18 cellular contexts compared by ENCODE assay signal in genomic region chr14:93496856-93497255, GRCh38.
A peak's percentile ranks its signal among the peaks of the same experiment; 100 is the strongest.
DNase-seq lines count a peak whose midpoint lies in the region; ATAC-seq, FAIRE-seq and TF ChIP-seq lines count a peak whose summit lies in the region.
"Had no signal": no experiment of that assay in that cellular context is flagged by ENCODE, and none has a peak within 500 bp of the region (broad histone marks: within the 10 kb centered on the region; RNA-seq: fewer than 3 reads in every experiment).

No MANE protein-coding gene starts in this region.

- H3K79me2 ChIP-seq in GM23248 (ENCODE audit: insufficient read depth): no peaks in the 10 kb centered on the region
- H3K79me2 ChIP-seq in neural cell (replicated peaks; ENCODE audit: insufficient read depth, low read length): no peaks in the 10 kb centered on the region

- ATAC-seq in naive thymus-derived CD8-positive, alpha-beta T cell: no peak
- ATAC-seq in activated naive CD8-positive, alpha-beta T cell treated with anti-CD3 and anti-CD28 coated beads, Interleukin-2, amount 50 U/mL, for 24 hours: no peak

- TF ChIP-seq EP300 in neural cell (conservative IDR thresholded peaks at IDR 0.05; ENCODE audit: poor library complexity, severe bottlenecking): no peak

- peak; percentile 74 for FAIRE-seq in islet of Langerhans (lab: Jason Lieb, UNC)
- FAIRE-seq: G401.6, GM12891 had no signal

- H3K36me3 ChIP-seq in GM23248 (ENCODE audit: low read depth) (no peaks in the 10 kb centered on the region), neural cell (ENCODE audit: insufficient read depth, low read length) (peaks cover 19% of the 10 kb centered on the region)

- no peaks in the 10 kb centered on the region for H3F3A ChIP-seq in GM23248 (ENCODE audit: insufficient read depth)
- H3F3A ChIP-seq in neural cell (ENCODE audit: insufficient read depth, low read length, poor library complexity, severe bottlenecking): no peaks in the 10 kb centered on the region

- H3K4me3 Mint-ChIP-seq in naive thymus-derived CD8-positive, alpha-beta T cell: no peak overlapping the region
- H3K4me3 Mint-ChIP-seq in activated naive CD8-positive, alpha-beta T cell treated with anti-CD3 and anti-CD28 coated beads, Interleukin-2, amount 50 U/mL, for 24 hours: no peak overlapping the region
- H3K4me3 Mint-ChIP-seq: B cell; CD4-positive, alpha-beta T cell; IgD-negative memory B cell had no signal

- H3K9ac ChIP-seq in GM23248 (no peak overlapping the region), neural cell (ENCODE audit: low read length) (no peak overlapping the region)

- H3K9me2 ChIP-seq in GM23248 (ENCODE audit: insufficient read depth) (no peaks in the 10 kb centered on the region), neural cell (ENCODE audit: insufficient read depth, low read length) (no peaks in the 10 kb centered on the region)

- H3K27me3 ChIP-seq in GM23248 (replicated peaks; ENCODE audit: insufficient read depth) (no peaks in the 10 kb centered on the region), neural cell (ENCODE audit: insufficient read depth, low read depth, low read length) (no peaks in the 10 kb centered on the region)

- DNase-seq in GM23248 (peak; percentile 3), astrocyte of the hippocampus (ENCODE audit: low read depth, low spot score) (peak; percentile 1), AG08396 (ENCODE audit: low spot score) (no peak)
- no peak for DNase-seq in naive thymus-derived CD8-positive, alpha-beta T cell
- DNase-seq in activated naive CD8-positive, alpha-beta T cell treated with anti-CD3 and anti-CD28 coated beads, Interleukin-2, amount 50 U/mL, for 24 hours: no peak
- no peak for DNase-seq in activated CD4-positive, CD25-positive, alpha-beta regulatory T cell (lab: John Stamatoyannopoulos, UW)
- DNase-seq: ACHN; C1 segment of cervical spinal cord; Calu3; CD4-positive, alpha-beta T cell; DMS 273 treated with DMSO at 0.1 percent for 48 hours; H7 had no signal

- no peaks in the 10 kb centered on the region for H3K9me3 ChIP-seq in GM23248 (ENCODE audit: low read depth)
- H3K9me3 ChIP-seq in neural cell (ENCODE audit: low read length): no peaks in the 10 kb centered on the region

- 33 to 35% methylated on average over 2 of the region's 2 CpGs for WGBS in GM23248 (ENCODE audit: low coverage in 1 of 2, low lambda C conversion rate in 2 of 2, missing lambda C conversion rate in 2 of 2), 2 experiments

- H2AFZ ChIP-seq in GM23248 (no peak overlapping the region), neural cell (ENCODE audit: low read depth, low read length) (no peak overlapping the region)

- peaks cover 0 to 12% (median 0%) of the 10 kb centered on the region in 9 donors for H3K9me3 Mint-ChIP-seq in naive thymus-derived CD8-positive, alpha-beta T cell
- no peaks in the 10 kb centered on the region for H3K9me3 Mint-ChIP-seq in activated naive CD8-positive, alpha-beta T cell treated with anti-CD3 and anti-CD28 coated beads, Interleukin-2, amount 50 U/mL, for 24 hours

- POLR2A ChIA-PET in naive thymus-derived CD8-positive, alpha-beta T cell (lab: Charles Lee): no interaction called here

- TF ChIP-seq RAD21 in neural cell (conservative IDR thresholded peaks at IDR 0.05): no peak

- TF ChIP-seq CTCF in neural cell (IDR thresholded peaks at IDR 0.05; ENCODE audit: poor library complexity, severe bottlenecking): no peak

- H3K4me3 ChIP-seq in GM23248 (no peak overlapping the region), neural cell (ENCODE audit: low read length) (no peak overlapping the region)

- H3K27me3 Mint-ChIP-seq in naive thymus-derived CD8-positive, alpha-beta T cell: peaks cover 8 to 18% (median 13%) of the 10 kb centered on the region in 5 donors
- peaks cover 5% of the 10 kb centered on the region for H3K27me3 Mint-ChIP-seq in activated naive CD8-positive, alpha-beta T cell treated with anti-CD3 and anti-CD28 coated beads, Interleukin-2, amount 50 U/mL, for 24 hours
- H3K27me3 Mint-ChIP-seq: B cell, IgD-negative memory B cell had no signal

- H3K27ac ChIP-seq in GM23248 (no peak overlapping the region), neural cell (ENCODE audit: low read length) (peak overlapping the region; percentile 42)

- in situ Hi-C loops in GM23248 (cut with MboI): no loop called here

- H3K4me1 ChIP-seq in GM23248 (ENCODE audit: insufficient read depth): no peaks in the 10 kb centered on the region

- H4K20me1 ChIP-seq in GM23248 (ENCODE audit: insufficient read depth) (no peaks in the 10 kb centered on the region), neural cell (ENCODE audit: insufficient read depth) (no peaks in the 10 kb centered on the region)

- H3K27ac Mint-ChIP-seq in naive thymus-derived CD8-positive, alpha-beta T cell: peak overlapping the region in 1 of 10 donors; percentile 67
- H3K27ac Mint-ChIP-seq in activated naive CD8-positive, alpha-beta T cell treated with anti-CD3 and anti-CD28 coated beads, Interleukin-2, amount 50 U/mL, for 24 hours: no peak overlapping the region
- H3K27ac Mint-ChIP-seq: B cell; CD4-positive, alpha-beta T cell; IgD-negative memory B cell had no signal

- H3K4me2 ChIP-seq in GM23248 (ENCODE audit: unreplicated experiment) (no peak overlapping the region), neural cell (ENCODE audit: low read length) (no peak overlapping the region)

- H3K4me1 Mint-ChIP-seq in naive thymus-derived CD8-positive, alpha-beta T cell: peaks cover 0 to 3% (median 0%) of the 10 kb centered on the region in 4 donors
- no peaks in the 10 kb centered on the region for H3K4me1 Mint-ChIP-seq in activated naive CD8-positive, alpha-beta T cell treated with anti-CD3 and anti-CD28 coated beads, Interleukin-2, amount 50 U/mL, for 24 hours

- peaks cover 0 to 7% (median 0%) of the 10 kb centered on the region in 3 donors for H3K36me3 Mint-ChIP-seq in naive thymus-derived CD8-positive, alpha-beta T cell
- H3K36me3 Mint-ChIP-seq in activated naive CD8-positive, alpha-beta T cell treated with anti-CD3 and anti-CD28 coated beads, Interleukin-2, amount 50 U/mL, for 24 hours (ENCODE audit: low read depth): no peaks in the 10 kb centered on the region
- H3K36me3 Mint-ChIP-seq: IgD-negative memory B cell had no signal

TF ChIP-seq in neural cell, 6 proteins besides CTCF, POLR2A, EP300 and RAD21:
- no peak for TF ChIP-seq POLR2AphosphoS5 (IDR thresholded peaks at IDR 0.05)
- TF ChIP-seq TAF1 (IDR thresholded peaks at IDR 0.05; ENCODE audit: low read depth): no peak
- TF ChIP-seq SMC3 (conservative IDR thresholded peaks at IDR 0.05; ENCODE audit: poor library complexity): no peak
- no peak for TF ChIP-seq REST (IDR thresholded peaks at IDR 0.05; ENCODE audit: borderline replicate concordance)
- no peak for TF ChIP-seq EZH2 (IDR thresholded peaks at IDR 0.05; ENCODE audit: borderline replicate concordance, insufficient read depth, low read length, poor library complexity, severe bottlenecking)
- no peak for TF ChIP-seq MXI1 (conservative IDR thresholded peaks at IDR 0.05; ENCODE audit: poor library complexity, severe bottlenecking)

Comparison
In these comparisons a context has a peak if more than half of its experiments do, and no peak if none do; other contexts are left out.
1. DNase-seq: peak in GM23248 (single experiment) and astrocyte of the hippocampus (single experiment); none in AG08396 (single experiment), naive thymus-derived CD8-positive, alpha-beta T cell (0 of 10), activated naive CD8-positive, alpha-beta T cell treated with anti-CD3 and anti-CD28 coated beads, Interleukin-2, amount 50 U/mL, for 24 hours (single experiment) and activated CD4-positive, CD25-positive, alpha-beta regulatory T cell (0 of 4).